In genomic region chr20:5120189-5120484, GRCh38 we compare ENCODE assay signal across 8 cellular contexts. TPM values are rescaled to one million over a fixed set of nuclear protein-coding genes. Genes with fewer than 3 reads are reported as not detected.
DNase-seq lines count a peak whose midpoint lies in the region; ATAC-seq, FAIRE-seq and TF ChIP-seq lines count a peak whose summit lies in the region.

No MANE protein-coding gene starts in this region.

- FAIRE-seq in H54 (lab: Jason Lieb, UNC), result no peak

- peaks cover 3% of the 10 kb centered on the region; the same call in 1 of the 2 replicates for H3K27me3 Mint-ChIP-seq in HFFc6 (ENCODE audit: insufficient read depth)

- BruUV-seq in mammary epithelial cell (replicated peaks; lab: Mats Ljungman, UMichigan), result TSS peak; percentile 92

- H3K4me2 ChIP-seq in mammary epithelial cell (ENCODE audit: insufficient read depth, low read depth, low read length), result peak overlapping the region; percentile 89

- no peak for ATAC-seq in mucosa of descending colon
- no peak for ATAC-seq in GM19023 (IDR thresholded peaks at IDR 0.05; ENCODE audit: unreplicated experiment)

- no peaks in the 10 kb centered on the region for H3K27me3 ChIP-seq in mammary epithelial cell (ENCODE audit: insufficient read depth, low read length)

- WGBS in mammary epithelial cell (ENCODE audit: low coverage, missing lambda C conversion rate), result 1% methylated on average over 10 of the region's 10 CpGs

- H3K79me2 ChIP-seq in mammary epithelial cell (ENCODE audit: insufficient read depth, low read length), result peaks cover 45% of the 10 kb centered on the region

- in situ Hi-C loops in mammary epithelial cell (cut with MboI; ENCODE audit: low sequenced_read_pairs in 2 of 2), result no loop called here

- CTCF ChIA-PET in mammary epithelial cell (lab: Charles Lee; ENCODE audit: low non-redundant PET), result interaction anchor here (0.7 kb wide), 2 partner anchors 85 to 180 kb away, joined by 4 to 5 read pairs; no protein-coding TSS in a partner anchor

- DNase-seq in HFFc6 (no peak), mammary epithelial cell (no peak), mucosa of descending colon (no peak), iPS-NIHi11 (ENCODE audit: low spot score) (no peak), LoVo (ENCODE audit: low spot score) (no peak), H54 (ENCODE audit: insufficient read length, low spot score) (no peak)

- peak overlapping the region; percentile 96 for H3K4me3 Mint-ChIP-seq in HFFc6

- intact Hi-C loops in mammary epithelial cell (cut with micrococcal nuclease), result no loop called here
- intact Hi-C loops in mucosa of descending colon (cut with DNase I, micrococcal nuclease), result no loop called here

- H3K4me3 ChIP-seq in mammary epithelial cell (replicated peaks in 1 of 3; ENCODE audit: insufficient read depth in 1 of 3, low read depth in 2 of 3, low read length in 3 of 3) (peak overlapping the region; percentile 61 to 100 (median 83)), mucosa of descending colon (peak overlapping the region; percentile 68)

- H3K36me3 ChIP-seq in mammary epithelial cell (ENCODE audit: insufficient read depth, low read length), result peaks cover 14% of the 10 kb centered on the region
- no peaks in the 10 kb centered on the region for H3K36me3 ChIP-seq in mucosa of descending colon (ENCODE audit: low read depth)

- TF ChIP-seq CTCF in 22Rv1 (IDR thresholded peaks at IDR 0.05) (no peak), HFFc6 (IDR thresholded peaks at IDR 0.05) (no peak), mammary epithelial cell (conservative IDR thresholded peaks at IDR 0.05 in 1 of 2, IDR thresholded peaks at IDR 0.05 in 1 of 2; ENCODE audit: extremely low read depth in 1 of 2, insufficient read depth in 1 of 2, low read depth in 1 of 2, low read length in 2 of 2) (no peak), mucosa of descending colon (IDR thresholded peaks at IDR 0.05) (peak; percentile 8)

- H3K36me3 Mint-ChIP-seq in HFFc6 (ENCODE audit: low read depth), result peaks cover 23% of the 10 kb centered on the region

- dilution Hi-C loops in mammary epithelial cell (cut with HindIII; ENCODE audit: low sequenced_read_pairs), result no loop called here

- H3K9ac ChIP-seq in mammary epithelial cell (ENCODE audit: insufficient read depth, low read length), result peak overlapping the region; percentile 72

- no peak; the same call in 1 of the 2 replicates for TF ChIP-seq POLR2A in H54 (IDR thresholded peaks at IDR 0.05; ENCODE audit: low read depth, low read length)

- H2AFZ ChIP-seq in mammary epithelial cell (ENCODE audit: low read depth, low read length), result peak overlapping the region; percentile 34

- no peaks in the 10 kb centered on the region for H3K9me3 ChIP-seq in mammary epithelial cell (replicated peaks; ENCODE audit: insufficient read depth, low read length)
- H3K9me3 ChIP-seq in mucosa of descending colon, result no peaks in the 10 kb centered on the region

- H3K4me1 ChIP-seq in mammary epithelial cell (ENCODE audit: insufficient read depth, low read length) (peaks cover 19% of the 10 kb centered on the region), mucosa of descending colon (ENCODE audit: low read depth) (peaks cover 12% of the 10 kb centered on the region)

- peak overlapping the region; percentile 97 for H3K27ac Mint-ChIP-seq in HFFc6

- peaks cover 53% of the 10 kb centered on the region for H3K4me1 Mint-ChIP-seq in HFFc6 (ENCODE audit: low read depth)

- peak overlapping the region; percentile 94 for H3K27ac ChIP-seq in 22Rv1
- peak overlapping the region; percentile 79 for H3K27ac ChIP-seq in mammary epithelial cell (ENCODE audit: insufficient read depth, low read depth, low read length)

- no peaks in the 10 kb centered on the region for H4K20me1 ChIP-seq in mammary epithelial cell (ENCODE audit: insufficient read depth, low read length)

- H3K9me3 Mint-ChIP-seq in HFFc6, result no peaks in the 10 kb centered on the region

RNA-seq across cellular contexts. Expression of gene PCNA, which starts 0.4 kb away (rescaled TPM):
- total RNA-seq in HFFc6 (2021; fragmentation: NEBNext Ultra II Directional; extraction: Animal tissue kit (Norgen Biotek cat#: 25700)), result 100 to 1,000 TPM; 104 to 172 (median 152) TPM
- total RNA-seq in mammary epithelial cell (100 to 1,000 TPM in 1 of 2 donors, 10 to 100 TPM in 1; 77.7 to 145 TPM), mucosa of descending colon (10 to 100 TPM; 43.4 to 91.1 (median 48.7) TPM)
- polyA plus RNA-seq in mammary epithelial cell, result 412 TPM
- polyA minus RNA-seq in mammary epithelial cell, result 167 TPM

RNA-seq across cellular contexts. Expression of gene CDS2, which starts 6.7 kb away (rescaled TPM):
- 10 to 100 TPM; 36.6 to 42.5 (median 39.2) TPM for total RNA-seq in HFFc6 (2021; fragmentation: NEBNext Ultra II Directional; extraction: Animal tissue kit (Norgen Biotek cat#: 25700))
- total RNA-seq in mammary epithelial cell (10 to 100 TPM; 37.6 to 63.8 TPM), mucosa of descending colon (10 to 100 TPM; 37.9 to 59.5 (median 39.6) TPM)
- polyA plus RNA-seq in mammary epithelial cell, result 22.5 TPM
- 203 TPM for polyA minus RNA-seq in mammary epithelial cell

RNA-seq across cellular contexts. Expression of gene TMEM230, which starts 7.3 kb away (rescaled TPM):
- 100 to 1,000 TPM; 129 to 151 (median 144) TPM for total RNA-seq in HFFc6 (2021; fragmentation: NEBNext Ultra II Directional; extraction: Animal tissue kit (Norgen Biotek cat#: 25700))
- total RNA-seq in mammary epithelial cell (10 to 100 TPM; 48.5 to 52.5 TPM), mucosa of descending colon (10 to 100 TPM; 66.2 to 76.2 (median 67.7) TPM)
- 58.5 TPM for polyA plus RNA-seq in mammary epithelial cell
- polyA minus RNA-seq in mammary epithelial cell, result 27.3 TPM
